In genomic region chr16:89634463-89635385, GRCh38 we compare ENCODE assay signal across 4 cellular contexts. TPM values are rescaled to one million over a fixed set of nuclear protein-coding genes. Genes with fewer than 3 reads are reported as not detected.
"Had no signal": no experiment of that assay in that cellular context is flagged by ENCODE, and none has a peak within 500 bp of the region (broad histone marks: within the 10 kb centered on the region; RNA-seq: fewer than 3 reads in every experiment).

No MANE protein-coding gene starts in this region.

RNA-seq across cellular contexts. Expression of gene DPEP1, which starts 21.3 kb away (rescaled TPM):
- total RNA-seq: activated CD8-positive, alpha-beta T cell treated with anti-CD3 and anti-CD28 coated beads, Interleukin-2, amount 10 ng/mL, durations not matched to agents 7 days and 5 days; activated naive CD4-positive, alpha-beta T cell treated with anti-CD3 and anti-CD28 coated beads, Interleukin-2, amount 50 U/mL, for 72 hours; ascending aorta; PC-9 had no signal

RNA-seq across cellular contexts. Expression of gene CPNE7, which starts 59.2 kb away (rescaled TPM):
- total RNA-seq: ascending aorta had no signal
